In genomic region chr2:10120158-10120937, GRCh38 we compare ENCODE assay signal across 1 cellular context.
A peak's percentile ranks its signal among the peaks of the same experiment; 100 is the strongest.
TF ChIP-seq lines count a peak whose summit lies in the region.

No MANE protein-coding gene starts in this region.

TF ChIP-seq in HEK293, 187 proteins besides CTCF, POLR2A, EP300 and RAD21 (continued from another document):
- TF ChIP-seq, protein P1, sequence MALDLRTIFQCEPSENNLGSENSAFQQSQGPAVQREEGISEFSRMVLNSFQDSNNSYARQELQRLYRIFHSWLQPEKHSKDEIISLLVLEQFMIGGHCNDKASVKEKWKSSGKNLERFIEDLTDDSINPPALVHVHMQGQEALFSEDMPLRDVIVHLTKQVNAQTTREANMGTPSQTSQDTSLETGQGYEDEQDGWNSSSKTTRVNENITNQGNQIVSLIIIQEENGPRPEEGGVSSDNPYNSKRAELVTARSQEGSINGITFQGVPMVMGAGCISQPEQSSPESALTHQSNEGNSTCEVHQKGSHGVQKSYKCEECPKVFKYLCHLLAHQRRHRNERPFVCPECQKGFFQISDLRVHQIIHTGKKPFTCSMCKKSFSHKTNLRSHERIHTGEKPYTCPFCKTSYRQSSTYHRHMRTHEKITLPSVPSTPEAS (tag by site-specific recombination; IDR thresholded peaks at IDR 0.05), result no peak
- TF ChIP-seq ZNF169 (tag by site-specific recombination; IDR thresholded peaks at IDR 0.05) (no peak), ZNF426 (tag by site-specific recombination; IDR thresholded peaks at IDR 0.05) (no peak), ZNF404 (tag by site-specific recombination; IDR thresholded peaks at IDR 0.05) (no peak), ZNF157 (tag by site-specific recombination; IDR thresholded peaks at IDR 0.05) (no peak), ZNF292 (tag by site-specific recombination; IDR thresholded peaks at IDR 0.05; ENCODE audit: borderline replicate concordance, low read depth) (no peak), YY1 (tag by site-specific recombination; IDR thresholded peaks at IDR 0.05) (0 out of 2 replicates have a peak, but pooled peaks have one; percentile 12), ZXDB (tag by site-specific recombination; IDR thresholded peaks at IDR 0.05) (peak; percentile 63), ZNF302 (tag by site-specific recombination; IDR thresholded peaks at IDR 0.05; ENCODE audit: low read depth) (no peak), ZNF544 (tag by site-specific recombination; IDR thresholded peaks at IDR 0.05) (no peak), ZSCAN23 (tag by site-specific recombination; IDR thresholded peaks at IDR 0.05) (no peak), ZNF174 (tag by site-specific recombination; IDR thresholded peaks at IDR 0.05) (no peak), ZNF701 (tag by site-specific recombination; IDR thresholded peaks at IDR 0.05) (no peak), SCRT2 (tag by site-specific recombination; IDR thresholded peaks at IDR 0.05) (peak; percentile 53), ZNF830 (tag by site-specific recombination; IDR thresholded peaks at IDR 0.05; ENCODE audit: low read depth) (no peak), BCL6B (tag by site-specific recombination; IDR thresholded peaks at IDR 0.05) (no peak), ZNF785 (tag by site-specific recombination; IDR thresholded peaks at IDR 0.05) (no peak), ZNF843 (tag by site-specific recombination; IDR thresholded peaks at IDR 0.05) (no peak), YY2 (tag by site-specific recombination; IDR thresholded peaks at IDR 0.05) (no peak), GLI2 (tag by site-specific recombination; IDR thresholded peaks at IDR 0.05; ENCODE audit: borderline replicate concordance, low read depth) (no peak), ZNF138 (tag by site-specific recombination; IDR thresholded peaks at IDR 0.05; ENCODE audit: borderline replicate concordance) (no peak), KLF1 (tag by site-specific recombination; IDR thresholded peaks at IDR 0.05) (peak; percentile 51), ZSCAN18 (tag by site-specific recombination; IDR thresholded peaks at IDR 0.05) (no peak), ZFP69B (tag by site-specific recombination; IDR thresholded peaks at IDR 0.05) (0 out of 2 replicates have a peak, but pooled peaks have one; percentile 18), SCRT1 (tag by site-specific recombination; IDR thresholded peaks at IDR 0.05; ENCODE audit: borderline replicate concordance) (no peak; the same call in 1 of the 2 replicates), ZNF837 (tag by site-specific recombination; IDR thresholded peaks at IDR 0.05) (no peak), ZNF558 (tag by site-specific recombination; IDR thresholded peaks at IDR 0.05) (no peak), ZBTB8A (tag by site-specific recombination; IDR thresholded peaks at IDR 0.05) (peak; percentile 78), ZNF394 (tag by site-specific recombination; IDR thresholded peaks at IDR 0.05; ENCODE audit: borderline replicate concordance) (peak; percentile 18; the same call in 1 of the 2 replicates), ZNF473 (tag by site-specific recombination; IDR thresholded peaks at IDR 0.05) (no peak), WT1 (tag by site-specific recombination; IDR thresholded peaks at IDR 0.05) (peak; percentile 97), ZFHX2 (tag by site-specific recombination; conservative IDR thresholded peaks at IDR 0.05) (peak; percentile 90)
- TF ChIP-seq, protein P2, sequence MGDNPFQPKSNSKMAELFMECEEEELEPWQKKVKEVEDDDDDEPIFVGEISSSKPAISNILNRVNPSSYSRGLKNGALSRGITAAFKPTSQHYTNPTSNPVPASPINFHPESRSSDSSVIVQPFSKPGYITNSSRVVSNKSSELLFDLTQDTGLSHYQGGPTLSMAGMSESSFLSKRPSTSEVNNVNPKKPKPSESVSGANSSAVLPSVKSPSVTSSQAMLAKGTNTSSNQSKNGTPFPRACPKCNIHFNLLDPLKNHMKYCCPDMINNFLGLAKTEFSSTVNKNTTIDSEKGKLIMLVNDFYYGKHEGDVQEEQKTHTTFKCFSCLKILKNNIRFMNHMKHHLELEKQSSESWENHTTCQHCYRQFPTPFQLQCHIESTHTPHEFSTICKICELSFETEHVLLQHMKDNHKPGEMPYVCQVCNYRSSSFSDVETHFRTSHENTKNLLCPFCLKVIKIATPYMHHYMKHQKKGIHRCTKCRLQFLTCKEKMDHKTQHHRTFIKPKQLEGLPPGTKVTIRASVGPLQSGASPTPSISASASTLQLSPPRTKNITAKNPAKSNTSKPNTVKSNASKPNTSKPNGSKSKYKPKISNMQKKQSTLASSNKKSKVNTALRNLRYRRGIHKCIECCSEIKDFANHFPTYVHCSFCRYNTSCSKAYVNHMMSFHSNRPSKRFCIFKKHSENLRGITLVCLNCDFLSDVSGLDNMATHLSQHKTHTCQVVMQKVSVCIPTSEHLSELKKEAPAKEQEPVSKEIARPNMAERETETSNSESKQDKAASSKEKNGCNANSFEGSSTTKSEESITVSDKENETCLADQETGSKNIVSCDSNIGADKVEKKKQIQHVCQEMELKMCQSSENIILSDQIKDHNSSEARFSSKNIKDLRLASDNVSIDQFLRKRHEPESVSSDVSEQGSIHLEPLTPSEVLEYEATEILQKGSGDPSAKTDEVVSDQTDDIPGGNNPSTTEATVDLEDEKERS (tag by site-specific recombination; IDR thresholded peaks at IDR 0.05), result no peak
- TF ChIP-seq, protein P3, sequence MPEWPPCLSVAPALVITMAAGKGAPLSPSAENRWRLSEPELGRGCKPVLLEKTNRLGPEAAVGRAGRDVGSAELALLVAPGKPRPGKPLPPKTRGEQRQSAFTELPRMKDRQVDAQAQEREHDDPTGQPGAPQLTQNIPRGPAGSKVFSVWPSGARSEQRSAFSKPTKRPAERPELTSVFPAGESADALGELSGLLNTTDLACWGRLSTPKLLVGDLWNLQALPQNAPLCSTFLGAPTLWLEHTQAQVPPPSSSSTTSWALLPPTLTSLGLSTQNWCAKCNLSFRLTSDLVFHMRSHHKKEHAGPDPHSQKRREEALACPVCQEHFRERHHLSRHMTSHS (tag by site-specific recombination; IDR thresholded peaks at IDR 0.05), result no peak
- TF ChIP-seq, protein P4, sequence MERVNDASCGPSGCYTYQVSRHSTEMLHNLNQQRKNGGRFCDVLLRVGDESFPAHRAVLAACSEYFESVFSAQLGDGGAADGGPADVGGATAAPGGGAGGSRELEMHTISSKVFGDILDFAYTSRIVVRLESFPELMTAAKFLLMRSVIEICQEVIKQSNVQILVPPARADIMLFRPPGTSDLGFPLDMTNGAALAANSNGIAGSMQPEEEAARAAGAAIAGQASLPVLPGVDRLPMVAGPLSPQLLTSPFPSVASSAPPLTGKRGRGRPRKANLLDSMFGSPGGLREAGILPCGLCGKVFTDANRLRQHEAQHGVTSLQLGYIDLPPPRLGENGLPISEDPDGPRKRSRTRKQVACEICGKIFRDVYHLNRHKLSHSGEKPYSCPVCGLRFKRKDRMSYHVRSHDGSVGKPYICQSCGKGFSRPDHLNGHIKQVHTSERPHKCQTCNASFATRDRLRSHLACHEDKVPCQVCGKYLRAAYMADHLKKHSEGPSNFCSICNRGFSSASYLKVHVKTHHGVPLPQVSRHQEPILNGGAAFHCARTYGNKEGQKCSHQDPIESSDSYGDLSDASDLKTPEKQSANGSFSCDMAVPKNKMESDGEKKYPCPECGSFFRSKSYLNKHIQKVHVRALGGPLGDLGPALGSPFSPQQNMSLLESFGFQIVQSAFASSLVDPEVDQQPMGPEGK (tag by site-specific recombination; IDR thresholded peaks at IDR 0.05), result peak; percentile 95
- TF ChIP-seq, protein P5, sequence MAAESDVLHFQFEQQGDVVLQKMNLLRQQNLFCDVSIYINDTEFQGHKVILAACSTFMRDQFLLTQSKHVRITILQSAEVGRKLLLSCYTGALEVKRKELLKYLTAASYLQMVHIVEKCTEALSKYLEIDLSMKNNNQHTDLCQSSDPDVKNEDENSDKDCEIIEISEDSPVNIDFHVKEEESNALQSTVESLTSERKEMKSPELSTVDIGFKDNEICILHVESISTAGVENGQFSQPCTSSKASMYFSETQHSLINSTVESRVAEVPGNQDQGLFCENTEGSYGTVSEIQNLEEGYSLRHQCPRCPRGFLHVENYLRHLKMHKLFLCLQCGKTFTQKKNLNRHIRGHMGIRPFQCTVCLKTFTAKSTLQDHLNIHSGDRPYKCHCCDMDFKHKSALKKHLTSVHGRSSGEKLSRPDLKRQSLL (tag by site-specific recombination; IDR thresholded peaks at IDR 0.05), result no peak
- TF ChIP-seq, protein P6, sequence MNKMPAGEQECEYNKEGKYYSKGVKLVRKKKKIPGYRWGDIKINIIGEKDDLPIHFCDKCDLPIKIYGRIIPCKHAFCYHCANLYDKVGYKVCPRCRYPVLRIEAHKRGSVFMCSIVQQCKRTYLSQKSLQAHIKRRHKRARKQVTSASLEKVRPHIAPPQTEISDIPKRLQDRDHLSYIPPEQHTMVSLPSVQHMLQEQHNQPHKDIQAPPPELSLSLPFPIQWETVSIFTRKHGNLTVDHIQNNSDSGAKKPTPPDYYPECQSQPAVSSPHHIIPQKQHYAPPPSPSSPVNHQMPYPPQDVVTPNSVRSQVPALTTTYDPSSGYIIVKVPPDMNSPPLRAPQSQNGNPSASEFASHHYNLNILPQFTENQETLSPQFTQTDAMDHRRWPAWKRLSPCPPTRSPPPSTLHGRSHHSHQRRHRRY (tag by site-specific recombination; IDR thresholded peaks at IDR 0.05), result no peak
- TF ChIP-seq, protein P7, sequence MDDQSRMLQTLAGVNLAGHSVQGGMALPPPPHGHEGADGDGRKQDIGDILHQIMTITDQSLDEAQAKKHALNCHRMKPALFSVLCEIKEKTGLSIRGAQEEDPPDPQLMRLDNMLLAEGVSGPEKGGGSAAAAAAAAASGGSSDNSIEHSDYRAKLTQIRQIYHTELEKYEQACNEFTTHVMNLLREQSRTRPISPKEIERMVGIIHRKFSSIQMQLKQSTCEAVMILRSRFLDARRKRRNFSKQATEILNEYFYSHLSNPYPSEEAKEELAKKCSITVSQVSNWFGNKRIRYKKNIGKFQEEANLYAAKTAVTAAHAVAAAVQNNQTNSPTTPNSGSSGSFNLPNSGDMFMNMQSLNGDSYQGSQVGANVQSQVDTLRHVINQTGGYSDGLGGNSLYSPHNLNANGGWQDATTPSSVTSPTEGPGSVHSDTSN (CRISPR knock-in tag; IDR thresholded peaks at IDR 0.05), result no peak
- TF ChIP-seq, protein P8, sequence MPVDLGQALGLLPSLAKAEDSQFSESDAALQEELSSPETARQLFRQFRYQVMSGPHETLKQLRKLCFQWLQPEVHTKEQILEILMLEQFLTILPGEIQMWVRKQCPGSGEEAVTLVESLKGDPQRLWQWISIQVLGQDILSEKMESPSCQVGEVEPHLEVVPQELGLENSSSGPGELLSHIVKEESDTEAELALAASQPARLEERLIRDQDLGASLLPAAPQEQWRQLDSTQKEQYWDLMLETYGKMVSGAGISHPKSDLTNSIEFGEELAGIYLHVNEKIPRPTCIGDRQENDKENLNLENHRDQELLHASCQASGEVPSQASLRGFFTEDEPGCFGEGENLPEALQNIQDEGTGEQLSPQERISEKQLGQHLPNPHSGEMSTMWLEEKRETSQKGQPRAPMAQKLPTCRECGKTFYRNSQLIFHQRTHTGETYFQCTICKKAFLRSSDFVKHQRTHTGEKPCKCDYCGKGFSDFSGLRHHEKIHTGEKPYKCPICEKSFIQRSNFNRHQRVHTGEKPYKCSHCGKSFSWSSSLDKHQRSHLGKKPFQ (tag by site-specific recombination; IDR thresholded peaks at IDR 0.05), result peak; percentile 81; the same call in 1 of the 2 replicates
- TF ChIP-seq, protein P9, sequence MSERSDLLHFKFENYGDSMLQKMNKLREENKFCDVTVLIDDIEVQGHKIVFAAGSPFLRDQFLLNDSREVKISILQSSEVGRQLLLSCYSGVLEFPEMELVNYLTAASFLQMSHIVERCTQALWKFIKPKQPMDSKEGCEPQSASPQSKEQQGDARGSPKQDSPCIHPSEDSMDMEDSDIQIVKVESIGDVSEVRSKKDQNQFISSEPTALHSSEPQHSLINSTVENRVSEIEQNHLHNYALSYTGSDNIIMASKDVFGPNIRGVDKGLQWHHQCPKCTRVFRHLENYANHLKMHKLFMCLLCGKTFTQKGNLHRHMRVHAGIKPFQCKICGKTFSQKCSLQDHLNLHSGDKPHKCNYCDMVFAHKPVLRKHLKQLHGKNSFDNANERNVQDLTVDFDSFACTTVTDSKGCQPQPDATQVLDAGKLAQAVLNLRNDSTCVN (tag by site-specific recombination; optimal IDR thresholded peaks at IDR 0.05), result peak; percentile 78
